ENCODE assay signal across 19 cellular contexts in genomic region chr7:158273138-158273651, GRCh38.
DNase-seq lines count a peak whose midpoint lies in the region; ATAC-seq and TF ChIP-seq lines count a peak whose summit lies in the region.
"Had no signal": no experiment of that assay in that cellular context is flagged by ENCODE, and none has a peak within 500 bp of the region (broad histone marks: within the 10 kb centered on the region; RNA-seq: fewer than 3 reads in every experiment).

No MANE protein-coding gene starts in this region.

- H3K4me1 ChIP-seq in right atrium auricular region (no peaks in the 10 kb centered on the region), upper lobe of right lung (no peaks in the 10 kb centered on the region)
- H3K4me1 ChIP-seq: SJSA1 had no signal

- H3K36me3 Mint-ChIP-seq in glutamatergic neuron (ENCODE audit: unreplicated experiment): peaks cover 15% of the 10 kb centered on the region
- no peaks in the 10 kb centered on the region for H3K36me3 Mint-ChIP-seq in osteocyte (ENCODE audit: unreplicated experiment)

- H3K9me3 ChIP-seq in right atrium auricular region (no peaks in the 10 kb centered on the region), upper lobe of right lung (no peaks in the 10 kb centered on the region)

- H3K4me1 Mint-ChIP-seq in glutamatergic neuron (ENCODE audit: low read depth, unreplicated experiment) (no peaks in the 10 kb centered on the region), osteocyte (ENCODE audit: unreplicated experiment) (no peaks in the 10 kb centered on the region)

- H3K4me3 ChIP-seq in right atrium auricular region (no peak overlapping the region), upper lobe of right lung (no peak overlapping the region)
- H3K4me3 ChIP-seq: SJSA1 had no signal

- TF ChIP-seq CTCF in right atrium auricular region (IDR thresholded peaks at IDR 0.05) (no peak), glutamatergic neuron (IDR thresholded peaks at IDR 0.05; ENCODE audit: partially characterized antibody, unreplicated experiment) (no peak), osteocyte (IDR thresholded peaks at IDR 0.05) (no peak), upper lobe of right lung (IDR thresholded peaks at IDR 0.05) (no peak)

- ATAC-seq in left ventricle myocardium superior (no peak), upper lobe of right lung (no peak)

- H3K9me3 Mint-ChIP-seq in glutamatergic neuron (ENCODE audit: unreplicated experiment): peaks cover 12% of the 10 kb centered on the region
- peaks cover 14% of the 10 kb centered on the region for H3K9me3 Mint-ChIP-seq in osteocyte (ENCODE audit: unreplicated experiment)

- no peaks in the 10 kb centered on the region for H3K27me3 ChIP-seq in right atrium auricular region
- H3K27me3 ChIP-seq in upper lobe of right lung: no peaks in the 10 kb centered on the region
- H3K27me3 ChIP-seq: SJSA1 had no signal

- DNase-seq in left ventricle myocardium superior (peak; percentile 2), right atrium auricular region (ENCODE audit: low spot score) (no peak), glutamatergic neuron (no peak), osteocyte (ENCODE audit: extremely low spot score, unreplicated experiment) (peak; percentile 80), upper lobe of right lung (peak; percentile 51), NCI-H2196 (lab: John Stamatoyannopoulos, UW; ENCODE audit: unreplicated experiment) (no peak), hypothalamus (lab: John Stamatoyannopoulos, UW) (no peak), NCI-H524 treated with DMSO at 0.1 percent for 48 hours (lab: John Stamatoyannopoulos, UW) (no peak)
- DNase-seq: ACHN; AML-193; COR-L47; IMR-90; Kasumi-1; MM.1S; NCI-H1092 treated with DMSO at 0.1 percent for 48 hours; NCI-H2107; NK-92 treated with Interleukin-12 subunit alpha and Interleukin-12 subunit beta, amount 100 ng/mL, for 24 hours; OCI-M1 had no signal

- H3K36me3 ChIP-seq in right atrium auricular region (no peaks in the 10 kb centered on the region), upper lobe of right lung (no peaks in the 10 kb centered on the region)
- H3K36me3 ChIP-seq: SJSA1 had no signal

- H3K27ac Mint-ChIP-seq in glutamatergic neuron (ENCODE audit: unreplicated experiment): peak overlapping the region; percentile 66
- no peak overlapping the region for H3K27ac Mint-ChIP-seq in osteocyte (ENCODE audit: unreplicated experiment)

- H3K27me3 Mint-ChIP-seq in glutamatergic neuron (ENCODE audit: unreplicated experiment) (peaks cover 8% of the 10 kb centered on the region), osteocyte (ENCODE audit: unreplicated experiment) (no peaks in the 10 kb centered on the region)

- intact Hi-C loops in left ventricle myocardium superior (cut with micrococcal nuclease) (no loop called here), upper lobe of right lung (cut with DNase I) (no loop called here)

- H3K27ac ChIP-seq in right atrium auricular region (no peak overlapping the region), upper lobe of right lung (no peak overlapping the region)
- H3K27ac ChIP-seq: SJSA1 had no signal

- H3K4me3 Mint-ChIP-seq in glutamatergic neuron (ENCODE audit: unreplicated experiment) (no peak overlapping the region), osteocyte (ENCODE audit: unreplicated experiment) (no peak overlapping the region)

Comparison
In these comparisons a context has a peak if more than half of its experiments do, and no peak if none do; other contexts are left out.
1. DNase-seq: peak in left ventricle myocardium superior (single experiment), osteocyte (single experiment) and upper lobe of right lung (single experiment); none in right atrium auricular region (single experiment), glutamatergic neuron (single experiment), NCI-H2196 (single experiment), hypothalamus (0 of 51) and NCI-H524 treated with DMSO at 0.1 percent for 48 hours (single experiment).